8 cellular contexts compared by ENCODE assay signal in genomic region chr9:70110194-70111041, GRCh38.
A peak's percentile ranks its signal among the peaks of the same experiment; 100 is the strongest.
DNase-seq lines count a peak whose midpoint lies in the region; ATAC-seq and TF ChIP-seq lines count a peak whose summit lies in the region.

No MANE protein-coding gene starts in this region.

- no peaks in the 10 kb centered on the region for H3F3A ChIP-seq in PC-3 (ENCODE audit: low read length, unreplicated experiment)

- no TSS peak for BruUV-seq in Calu3 (replicated peaks; lab: Mats Ljungman, UMichigan)
- no TSS peak for BruUV-seq in PC-3 (replicated peaks; lab: Mats Ljungman, UMichigan)

- no peak overlapping the region for H3K9ac ChIP-seq in PC-3 (ENCODE audit: low read length)

- H3K4me3 Mint-ChIP-seq in Calu3 (ENCODE audit: low read depth, unreplicated experiment): no peak overlapping the region

- TF ChIP-seq CTCF in Calu3 (IDR thresholded peaks at IDR 0.05; ENCODE audit: unreplicated experiment) (no peak), PC-3 (conservative IDR thresholded peaks at IDR 0.05; ENCODE audit: low read depth, low read length) (no peak)

- 0 out of 2 replicates have a peak overlapping the region, but pooled peaks have one; percentile 13 for H3K4me2 ChIP-seq in PC-3 (ENCODE audit: low read length)

- no peak for DNase-seq in Calu3
- no peak for DNase-seq in PC-3
- no peak for DNase-seq in right cardiac atrium
- no peak for DNase-seq in HuH-7.5 (ENCODE audit: low spot score)
- DNase-seq in stimulated activated CD4-positive, alpha-beta T cell treated with anti-CD3 and anti-CD28 coated beads, Interleukin-2, amount 100 ng/mL, for 48 hours: no peak
- DNase-seq in T-helper 2 cell: no peak

- no peaks in the 10 kb centered on the region for H3K79me2 ChIP-seq in PC-3 (ENCODE audit: low read length)

- H3K4me3 ChIP-seq in PC-3 (ENCODE audit: low read length): no peak overlapping the region
- H3K4me3 ChIP-seq in right cardiac atrium (ENCODE audit: low read length): no peak overlapping the region

- H3K36me3 Mint-ChIP-seq in Calu3 (ENCODE audit: insufficient read depth, unreplicated experiment): no peaks in the 10 kb centered on the region

- intact Hi-C loops in Calu3 (cut with micrococcal nuclease; ENCODE audit: unreplicated experiment) (loop anchor here (1.0 to 5.0 kb wide), 2 partner anchors 138 to 147 kb away; partner anchors contain the start of gene SMC5), PC-3 (cut with micrococcal nuclease) (loop anchor here (2.0 to 5.0 kb wide), 2 partner anchors 117 to 138 kb away; no protein-coding TSS in a partner anchor), right cardiac atrium (cut with DNase I) (loop anchor here (2.0 to 5.0 kb wide), 2 partner anchors 136 to 138 kb away; no protein-coding TSS in a partner anchor)

- H3K4me1 ChIP-seq in PC-3 (ENCODE audit: insufficient read depth, low read length) (peaks cover 20% of the 10 kb centered on the region), right cardiac atrium (ENCODE audit: control insufficient read depth, insufficient read depth, low read length) (peaks cover 5% of the 10 kb centered on the region)

- ATAC-seq in HG02759 (IDR thresholded peaks at IDR 0.05; ENCODE audit: unreplicated experiment) (peak; percentile 27), PC-3 (no peak), right cardiac atrium (peak; percentile 35 to 52), GM21529 (IDR thresholded peaks at IDR 0.05; ENCODE audit: unreplicated experiment) (no peak)

- H3K4me1 Mint-ChIP-seq in Calu3 (ENCODE audit: low read depth, unreplicated experiment): peaks cover 51% of the 10 kb centered on the region

- no peaks in the 10 kb centered on the region for H4K20me1 ChIP-seq in PC-3 (ENCODE audit: low read length)

- H3K27ac Mint-ChIP-seq in Calu3 (ENCODE audit: unreplicated experiment): peak overlapping the region; percentile 3

- H3K9me3 ChIP-seq in PC-3 (ENCODE audit: low read length) (no peaks in the 10 kb centered on the region), right cardiac atrium (ENCODE audit: control insufficient read depth, low read length) (no peaks in the 10 kb centered on the region)

- no peaks in the 10 kb centered on the region for H3K9me2 ChIP-seq in PC-3 (replicated peaks; ENCODE audit: low read length)

- H3K27me3 Mint-ChIP-seq in Calu3 (ENCODE audit: unreplicated experiment): no peaks in the 10 kb centered on the region

- CTCF ChIA-PET in Calu3 (lab: Charles Lee): interaction anchor here (1.4 to 4.4 kb wide), 3 partner anchors 135 to 492 kb away, joined by 3 to 52 read pairs (median 3); no protein-coding TSS in a partner anchor
- CTCF ChIA-PET in PC-3 (lab: Charles Lee): interaction anchor here (0.6 to 2.0 kb wide), 2 partner anchors 139 to 506 kb away, joined by 3 to 9 read pairs; no protein-coding TSS in a partner anchor

- H3K27me3 ChIP-seq in PC-3 (ENCODE audit: low read length) (no peaks in the 10 kb centered on the region), right cardiac atrium (ENCODE audit: control insufficient read depth, insufficient read depth) (no peaks in the 10 kb centered on the region)

- no peak overlapping the region for H2AFZ ChIP-seq in PC-3 (ENCODE audit: low read length)

- H3K27ac ChIP-seq in PC-3 (ENCODE audit: low read length) (no peak overlapping the region), right cardiac atrium (ENCODE audit: low read length) (no peak overlapping the region)

- POLR2A ChIA-PET in PC-3 (lab: Charles Lee; ENCODE audit: unreplicated experiment): no interaction called here

- H3K9me3 Mint-ChIP-seq in Calu3 (ENCODE audit: low read depth, unreplicated experiment): no peaks in the 10 kb centered on the region

- 42% methylated on average over 6 of the region's 6 CpGs for WGBS in right cardiac atrium

- no peaks in the 10 kb centered on the region for H3K36me3 ChIP-seq in PC-3 (ENCODE audit: low read depth, low read length)

Comparison
In these comparisons a context has a peak if more than half of its experiments do, and no peak if none do; other contexts are left out.
1. ATAC-seq: peak in HG02759 (single experiment) and right cardiac atrium (2 of 2); none in PC-3 (single experiment) and GM21529 (single experiment).